ENCODE assay signal across 1 cellular context in the genomic region with DNA sequence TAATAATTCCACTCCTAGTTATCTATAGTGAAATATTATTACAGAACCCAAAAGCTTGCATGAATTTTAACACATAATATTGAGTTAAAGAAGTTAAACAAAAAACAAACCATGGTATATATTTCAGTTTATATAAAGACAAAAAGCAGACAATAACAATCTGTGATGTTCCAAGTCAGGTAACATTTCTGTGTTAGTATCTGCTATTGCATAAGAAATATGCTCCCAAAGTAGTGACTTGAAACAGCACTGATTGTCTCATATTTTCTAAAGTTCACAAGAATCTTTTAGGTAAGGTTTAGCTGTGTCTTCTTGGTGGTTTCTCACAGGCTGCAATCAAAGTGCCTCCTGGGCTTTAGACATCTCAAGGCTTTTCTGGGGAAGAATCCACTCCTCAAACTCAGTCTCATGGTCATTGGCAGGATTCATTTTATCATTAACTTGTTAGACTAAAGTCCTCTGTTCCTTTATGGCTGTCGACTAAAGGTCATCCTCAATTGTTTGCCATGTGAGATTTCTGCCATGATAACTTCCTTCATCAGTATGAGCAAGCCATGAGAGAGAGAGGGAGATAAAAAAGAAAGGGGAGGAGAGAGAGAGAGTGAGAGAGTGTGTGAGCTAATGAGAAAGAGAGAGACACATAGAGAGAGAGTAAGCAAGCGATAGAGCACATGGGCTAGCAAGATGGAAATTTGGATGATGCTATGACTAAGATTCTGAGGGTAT.
TF ChIP-seq lines count a peak whose summit lies in the region.

No MANE protein-coding gene starts in this region.

TF ChIP-seq in HepG2, 621 proteins besides CTCF, POLR2A, EP300 and RAD21 (continued from another document and continues in another):
- TF ChIP-seq, protein P1, sequence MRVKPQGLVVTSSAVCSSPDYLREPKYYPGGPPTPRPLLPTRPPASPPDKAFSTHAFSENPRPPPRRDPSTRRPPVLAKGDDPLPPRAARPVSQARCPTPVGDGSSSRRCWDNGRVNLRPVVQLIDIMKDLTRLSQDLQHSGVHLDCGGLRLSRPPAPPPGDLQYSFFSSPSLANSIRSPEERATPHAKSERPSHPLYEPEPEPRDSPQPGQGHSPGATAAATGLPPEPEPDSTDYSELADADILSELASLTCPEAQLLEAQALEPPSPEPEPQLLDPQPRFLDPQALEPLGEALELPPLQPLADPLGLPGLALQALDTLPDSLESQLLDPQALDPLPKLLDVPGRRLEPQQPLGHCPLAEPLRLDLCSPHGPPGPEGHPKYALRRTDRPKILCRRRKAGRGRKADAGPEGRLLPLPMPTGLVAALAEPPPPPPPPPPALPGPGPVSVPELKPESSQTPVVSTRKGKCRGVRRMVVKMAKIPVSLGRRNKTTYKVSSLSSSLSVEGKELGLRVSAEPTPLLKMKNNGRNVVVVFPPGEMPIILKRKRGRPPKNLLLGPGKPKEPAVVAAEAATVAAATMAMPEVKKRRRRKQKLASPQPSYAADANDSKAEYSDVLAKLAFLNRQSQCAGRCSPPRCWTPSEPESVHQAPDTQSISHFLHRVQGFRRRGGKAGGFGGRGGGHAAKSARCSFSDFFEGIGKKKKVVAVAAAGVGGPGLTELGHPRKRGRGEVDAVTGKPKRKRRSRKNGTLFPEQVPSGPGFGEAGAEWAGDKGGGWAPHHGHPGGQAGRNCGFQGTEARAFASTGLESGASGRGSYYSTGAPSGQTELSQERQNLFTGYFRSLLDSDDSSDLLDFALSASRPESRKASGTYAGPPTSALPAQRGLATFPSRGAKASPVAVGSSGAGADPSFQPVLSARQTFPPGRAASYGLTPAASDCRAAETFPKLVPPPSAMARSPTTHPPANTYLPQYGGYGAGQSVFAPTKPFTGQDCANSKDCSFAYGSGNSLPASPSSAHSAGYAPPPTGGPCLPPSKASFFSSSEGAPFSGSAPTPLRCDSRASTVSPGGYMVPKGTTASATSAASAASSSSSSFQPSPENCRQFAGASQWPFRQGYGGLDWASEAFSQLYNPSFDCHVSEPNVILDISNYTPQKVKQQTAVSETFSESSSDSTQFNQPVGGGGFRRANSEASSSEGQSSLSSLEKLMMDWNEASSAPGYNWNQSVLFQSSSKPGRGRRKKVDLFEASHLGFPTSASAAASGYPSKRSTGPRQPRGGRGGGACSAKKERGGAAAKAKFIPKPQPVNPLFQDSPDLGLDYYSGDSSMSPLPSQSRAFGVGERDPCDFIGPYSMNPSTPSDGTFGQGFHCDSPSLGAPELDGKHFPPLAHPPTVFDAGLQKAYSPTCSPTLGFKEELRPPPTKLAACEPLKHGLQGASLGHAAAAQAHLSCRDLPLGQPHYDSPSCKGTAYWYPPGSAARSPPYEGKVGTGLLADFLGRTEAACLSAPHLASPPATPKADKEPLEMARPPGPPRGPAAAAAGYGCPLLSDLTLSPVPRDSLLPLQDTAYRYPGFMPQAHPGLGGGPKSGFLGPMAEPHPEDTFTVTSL (CRISPR knock-in tag; IDR thresholded peaks at IDR 0.05; ENCODE audit: borderline replicate concordance) = peak; percentile 92; the same call in 1 of the 2 replicates
- TF ChIP-seq SAP130 (CRISPR knock-in tag; IDR thresholded peaks at IDR 0.05; ENCODE audit: low read depth) (peak; percentile 75), ATF1 (CRISPR knock-in tag; IDR thresholded peaks at IDR 0.05) (peak; percentile 3; the same call in 1 of the 2 replicates), MED1 (CRISPR knock-in tag; IDR thresholded peaks at IDR 0.05) (peak; percentile 72), RARA (CRISPR knock-in tag; IDR thresholded peaks at IDR 0.05) (peak; percentile 67), ZNF605 (CRISPR knock-in tag; IDR thresholded peaks at IDR 0.05) (no peak), ZSCAN20 (CRISPR knock-in tag; IDR thresholded peaks at IDR 0.05; ENCODE audit: borderline replicate concordance) (0 out of 2 replicates have a peak, but pooled peaks have one; percentile 40), DMAP1 (CRISPR knock-in tag; IDR thresholded peaks at IDR 0.05) (peak; percentile 71), XBP1 (CRISPR knock-in tag; IDR thresholded peaks at IDR 0.05) (no peak), ZNF367 (CRISPR knock-in tag; IDR thresholded peaks at IDR 0.05; ENCODE audit: borderline replicate concordance) (no peak), SIX1 (CRISPR knock-in tag; IDR thresholded peaks at IDR 0.05; ENCODE audit: borderline replicate concordance) (peak; percentile 60; the same call in 1 of the 2 replicates), ZNF792 (CRISPR knock-in tag; IDR thresholded peaks at IDR 0.05) (peak; percentile 42; the same call in 1 of the 2 replicates), GATA4 (IDR thresholded peaks at IDR 0.05; ENCODE audit: borderline replicate concordance, low read depth) (peak; percentile 86; the same call in 1 of the 2 replicates), NFE2 (CRISPR knock-in tag; IDR thresholded peaks at IDR 0.05) (no peak), NKX3-1 (CRISPR knock-in tag; IDR thresholded peaks at IDR 0.05) (peak; percentile 34; the same call in 1 of the 2 replicates), KLF16 (CRISPR knock-in tag; IDR thresholded peaks at IDR 0.05) (peak in 1 of 2 experiments; percentile 69; a peak in 2 of 4 replicates), ZNF652 (CRISPR knock-in tag; IDR thresholded peaks at IDR 0.05; ENCODE audit: borderline replicate concordance, low read depth) (no peak), MYC (CRISPR knock-in tag; IDR thresholded peaks at IDR 0.05; ENCODE audit: borderline replicate concordance) (0 out of 2 replicates have a peak, but pooled peaks have one; percentile 20), ZBTB8A (CRISPR knock-in tag; IDR thresholded peaks at IDR 0.05; ENCODE audit: borderline replicate concordance, low read depth) (no peak), ISL2 (CRISPR knock-in tag; IDR thresholded peaks at IDR 0.05) (peak; percentile 85), FOXJ3 (CRISPR knock-in tag; IDR thresholded peaks at IDR 0.05; ENCODE audit: borderline replicate concordance) (0 out of 2 replicates have a peak, but pooled peaks have one; percentile 48), ZMYM2 (CRISPR knock-in tag; IDR thresholded peaks at IDR 0.05) (0 out of 2 replicates have a peak, but pooled peaks have one; percentile 53), ZNF543 (CRISPR knock-in tag; IDR thresholded peaks at IDR 0.05) (no peak), SOX5 (CRISPR knock-in tag; IDR thresholded peaks at IDR 0.05; ENCODE audit: borderline replicate concordance) (peak; percentile 91), ZNF775 (CRISPR knock-in tag; IDR thresholded peaks at IDR 0.05; ENCODE audit: borderline replicate concordance) (no peak), ZNF138 (CRISPR knock-in tag; IDR thresholded peaks at IDR 0.05; ENCODE audit: low read depth) (no peak), ZNF672 (CRISPR knock-in tag; IDR thresholded peaks at IDR 0.05) (no peak), HNRNPK (IDR thresholded peaks at IDR 0.05; ENCODE audit: low read depth, low read length, poor library complexity, severe bottlenecking) (no peak), ADNP (CRISPR knock-in tag; IDR thresholded peaks at IDR 0.05) (no peak), ZNF124 (CRISPR knock-in tag; IDR thresholded peaks at IDR 0.05) (0 out of 2 replicates have a peak, but pooled peaks have one; percentile 71), SRY (CRISPR knock-in tag; IDR thresholded peaks at IDR 0.05) (no peak), MED13 (CRISPR knock-in tag; IDR thresholded peaks at IDR 0.05) (no peak), ZSCAN31 (CRISPR knock-in tag; IDR thresholded peaks at IDR 0.05; ENCODE audit: low read depth) (no peak), ZNF619 (CRISPR knock-in tag; IDR thresholded peaks at IDR 0.05) (no peak), PPARG (CRISPR knock-in tag; conservative IDR thresholded peaks at IDR 0.05) (peak; percentile 74), MIXL1 (CRISPR knock-in tag; IDR thresholded peaks at IDR 0.05) (peak; percentile 95)
- TF ChIP-seq, protein P2, sequence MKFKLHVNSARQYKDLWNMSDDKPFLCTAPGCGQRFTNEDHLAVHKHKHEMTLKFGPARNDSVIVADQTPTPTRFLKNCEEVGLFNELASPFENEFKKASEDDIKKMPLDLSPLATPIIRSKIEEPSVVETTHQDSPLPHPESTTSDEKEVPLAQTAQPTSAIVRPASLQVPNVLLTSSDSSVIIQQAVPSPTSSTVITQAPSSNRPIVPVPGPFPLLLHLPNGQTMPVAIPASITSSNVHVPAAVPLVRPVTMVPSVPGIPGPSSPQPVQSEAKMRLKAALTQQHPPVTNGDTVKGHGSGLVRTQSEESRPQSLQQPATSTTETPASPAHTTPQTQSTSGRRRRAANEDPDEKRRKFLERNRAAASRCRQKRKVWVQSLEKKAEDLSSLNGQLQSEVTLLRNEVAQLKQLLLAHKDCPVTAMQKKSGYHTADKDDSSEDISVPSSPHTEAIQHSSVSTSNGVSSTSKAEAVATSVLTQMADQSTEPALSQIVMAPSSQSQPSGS (CRISPR knock-in tag; IDR thresholded peaks at IDR 0.05) = peak; percentile 53
- TF ChIP-seq, protein P3, sequence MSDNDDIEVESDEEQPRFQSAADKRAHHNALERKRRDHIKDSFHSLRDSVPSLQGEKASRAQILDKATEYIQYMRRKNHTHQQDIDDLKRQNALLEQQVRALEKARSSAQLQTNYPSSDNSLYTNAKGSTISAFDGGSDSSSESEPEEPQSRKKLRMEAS (IDR thresholded peaks at IDR 0.05) = peak; percentile 61; the same call in 1 of the 2 replicates
- TF ChIP-seq, protein P4, sequence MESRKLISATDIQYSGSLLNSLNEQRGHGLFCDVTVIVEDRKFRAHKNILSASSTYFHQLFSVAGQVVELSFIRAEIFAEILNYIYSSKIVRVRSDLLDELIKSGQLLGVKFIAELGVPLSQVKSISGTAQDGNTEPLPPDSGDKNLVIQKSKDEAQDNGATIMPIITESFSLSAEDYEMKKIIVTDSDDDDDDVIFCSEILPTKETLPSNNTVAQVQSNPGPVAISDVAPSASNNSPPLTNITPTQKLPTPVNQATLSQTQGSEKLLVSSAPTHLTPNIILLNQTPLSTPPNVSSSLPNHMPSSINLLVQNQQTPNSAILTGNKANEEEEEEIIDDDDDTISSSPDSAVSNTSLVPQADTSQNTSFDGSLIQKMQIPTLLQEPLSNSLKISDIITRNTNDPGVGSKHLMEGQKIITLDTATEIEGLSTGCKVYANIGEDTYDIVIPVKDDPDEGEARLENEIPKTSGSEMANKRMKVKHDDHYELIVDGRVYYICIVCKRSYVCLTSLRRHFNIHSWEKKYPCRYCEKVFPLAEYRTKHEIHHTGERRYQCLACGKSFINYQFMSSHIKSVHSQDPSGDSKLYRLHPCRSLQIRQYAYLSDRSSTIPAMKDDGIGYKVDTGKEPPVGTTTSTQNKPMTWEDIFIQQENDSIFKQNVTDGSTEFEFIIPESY (CRISPR knock-in tag; IDR thresholded peaks at IDR 0.05) = no peak
- TF ChIP-seq, protein P5, sequence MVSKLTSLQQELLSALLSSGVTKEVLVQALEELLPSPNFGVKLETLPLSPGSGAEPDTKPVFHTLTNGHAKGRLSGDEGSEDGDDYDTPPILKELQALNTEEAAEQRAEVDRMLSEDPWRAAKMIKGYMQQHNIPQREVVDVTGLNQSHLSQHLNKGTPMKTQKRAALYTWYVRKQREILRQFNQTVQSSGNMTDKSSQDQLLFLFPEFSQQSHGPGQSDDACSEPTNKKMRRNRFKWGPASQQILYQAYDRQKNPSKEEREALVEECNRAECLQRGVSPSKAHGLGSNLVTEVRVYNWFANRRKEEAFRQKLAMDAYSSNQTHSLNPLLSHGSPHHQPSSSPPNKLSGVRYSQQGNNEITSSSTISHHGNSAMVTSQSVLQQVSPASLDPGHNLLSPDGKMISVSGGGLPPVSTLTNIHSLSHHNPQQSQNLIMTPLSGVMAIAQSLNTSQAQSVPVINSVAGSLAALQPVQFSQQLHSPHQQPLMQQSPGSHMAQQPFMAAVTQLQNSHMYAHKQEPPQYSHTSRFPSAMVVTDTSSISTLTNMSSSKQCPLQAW (CRISPR knock-in tag; IDR thresholded peaks at IDR 0.05) = peak; percentile 88; the same call in 1 of the 2 replicates
- TF ChIP-seq, protein P6, sequence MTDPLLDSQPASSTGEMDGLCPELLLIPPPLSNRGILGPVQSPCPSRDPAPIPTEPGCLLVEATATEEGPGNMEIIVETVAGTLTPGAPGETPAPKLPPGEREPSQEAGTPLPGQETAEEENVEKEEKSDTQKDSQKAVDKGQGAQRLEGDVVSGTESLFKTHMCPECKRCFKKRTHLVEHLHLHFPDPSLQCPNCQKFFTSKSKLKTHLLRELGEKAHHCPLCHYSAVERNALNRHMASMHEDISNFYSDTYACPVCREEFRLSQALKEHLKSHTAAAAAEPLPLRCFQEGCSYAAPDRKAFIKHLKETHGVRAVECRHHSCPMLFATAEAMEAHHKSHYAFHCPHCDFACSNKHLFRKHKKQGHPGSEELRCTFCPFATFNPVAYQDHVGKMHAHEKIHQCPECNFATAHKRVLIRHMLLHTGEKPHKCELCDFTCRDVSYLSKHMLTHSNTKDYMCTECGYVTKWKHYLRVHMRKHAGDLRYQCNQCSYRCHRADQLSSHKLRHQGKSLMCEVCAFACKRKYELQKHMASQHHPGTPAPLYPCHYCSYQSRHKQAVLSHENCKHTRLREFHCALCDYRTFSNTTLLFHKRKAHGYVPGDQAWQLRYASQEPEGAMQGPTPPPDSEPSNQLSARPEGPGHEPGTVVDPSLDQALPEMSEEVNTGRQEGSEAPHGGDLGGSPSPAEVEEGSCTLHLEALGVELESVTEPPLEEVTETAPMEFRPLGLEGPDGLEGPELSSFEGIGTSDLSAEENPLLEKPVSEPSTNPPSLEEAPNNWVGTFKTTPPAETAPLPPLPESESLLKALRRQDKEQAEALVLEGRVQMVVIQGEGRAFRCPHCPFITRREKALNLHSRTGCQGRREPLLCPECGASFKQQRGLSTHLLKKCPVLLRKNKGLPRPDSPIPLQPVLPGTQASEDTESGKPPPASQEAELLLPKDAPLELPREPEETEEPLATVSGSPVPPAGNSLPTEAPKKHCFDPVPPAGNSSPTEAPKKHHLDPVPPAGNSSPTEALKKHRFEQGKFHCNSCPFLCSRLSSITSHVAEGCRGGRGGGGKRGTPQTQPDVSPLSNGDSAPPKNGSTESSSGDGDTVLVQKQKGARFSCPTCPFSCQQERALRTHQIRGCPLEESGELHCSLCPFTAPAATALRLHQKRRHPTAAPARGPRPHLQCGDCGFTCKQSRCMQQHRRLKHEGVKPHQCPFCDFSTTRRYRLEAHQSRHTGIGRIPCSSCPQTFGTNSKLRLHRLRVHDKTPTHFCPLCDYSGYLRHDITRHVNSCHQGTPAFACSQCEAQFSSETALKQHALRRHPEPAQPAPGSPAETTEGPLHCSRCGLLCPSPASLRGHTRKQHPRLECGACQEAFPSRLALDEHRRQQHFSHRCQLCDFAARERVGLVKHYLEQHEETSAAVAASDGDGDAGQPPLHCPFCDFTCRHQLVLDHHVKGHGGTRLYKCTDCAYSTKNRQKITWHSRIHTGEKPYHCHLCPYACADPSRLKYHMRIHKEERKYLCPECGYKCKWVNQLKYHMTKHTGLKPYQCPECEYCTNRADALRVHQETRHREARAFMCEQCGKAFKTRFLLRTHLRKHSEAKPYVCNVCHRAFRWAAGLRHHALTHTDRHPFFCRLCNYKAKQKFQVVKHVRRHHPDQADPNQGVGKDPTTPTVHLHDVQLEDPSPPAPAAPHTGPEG (CRISPR knock-in tag; IDR thresholded peaks at IDR 0.05) = no peak
- TF ChIP-seq, protein P7, sequence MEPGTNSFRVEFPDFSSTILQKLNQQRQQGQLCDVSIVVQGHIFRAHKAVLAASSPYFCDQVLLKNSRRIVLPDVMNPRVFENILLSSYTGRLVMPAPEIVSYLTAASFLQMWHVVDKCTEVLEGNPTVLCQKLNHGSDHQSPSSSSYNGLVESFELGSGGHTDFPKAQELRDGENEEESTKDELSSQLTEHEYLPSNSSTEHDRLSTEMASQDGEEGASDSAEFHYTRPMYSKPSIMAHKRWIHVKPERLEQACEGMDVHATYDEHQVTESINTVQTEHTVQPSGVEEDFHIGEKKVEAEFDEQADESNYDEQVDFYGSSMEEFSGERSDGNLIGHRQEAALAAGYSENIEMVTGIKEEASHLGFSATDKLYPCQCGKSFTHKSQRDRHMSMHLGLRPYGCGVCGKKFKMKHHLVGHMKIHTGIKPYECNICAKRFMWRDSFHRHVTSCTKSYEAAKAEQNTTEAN (CRISPR knock-in tag; conservative IDR thresholded peaks at IDR 0.05) = 0 out of 2 replicates have a peak, but pooled peaks have one; percentile 32
